8 cellular contexts compared by ENCODE assay signal in the genomic region with DNA sequence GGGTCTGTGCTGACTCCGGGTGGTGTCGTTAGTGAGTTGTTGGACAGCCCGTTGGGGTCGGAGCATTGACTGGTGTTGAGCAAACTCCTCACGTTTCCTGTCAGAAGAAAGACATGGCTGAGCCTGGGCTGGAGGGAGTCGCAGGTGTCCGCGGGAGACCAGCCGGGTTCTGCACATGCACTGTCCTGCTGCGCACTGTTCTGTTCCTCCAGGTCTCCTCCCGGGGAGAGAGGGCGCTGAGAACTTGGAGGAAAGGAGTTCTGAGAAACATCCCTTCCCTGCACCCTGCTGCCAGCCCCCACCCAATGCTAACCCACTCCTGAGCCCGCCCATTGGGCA.
DNase-seq lines count a peak whose midpoint lies in the region; ATAC-seq and TF ChIP-seq lines count a peak whose summit lies in the region.

No MANE protein-coding gene starts in this region.

- peak in 1 of 2 experiments; percentile 37 for DNase-seq in HL-60 (ENCODE audit: low read depth in 1 of 2, low spot score in 1 of 2)
- DNase-seq in cerebellar cortex (ENCODE audit: low spot score) = peak; percentile 13
- no peak for DNase-seq in amniotic stem cell (lab: John Stamatoyannopoulos, UW)
- DNase-seq in NCI-H2029 treated with DMSO at 0.1 percent for 48 hours (lab: John Stamatoyannopoulos, UW) = no peak
- no peak for DNase-seq in SKM-1 (lab: John Stamatoyannopoulos, UW; ENCODE audit: unreplicated experiment)

- peaks cover 8% of the 10 kb centered on the region for H3K4me1 ChIP-seq in mucosa of stomach (ENCODE audit: control insufficient read depth, insufficient read depth, low read length)

- H3K9me3 ChIP-seq in mucosa of stomach (ENCODE audit: control insufficient read depth, low read length) = peaks cover 6% of the 10 kb centered on the region

- TF ChIP-seq CTCF in 22Rv1 (IDR thresholded peaks at IDR 0.05) (no peak), HL-60 (IDR thresholded peaks at IDR 0.05; ENCODE audit: insufficient read depth, low read length) (no peak)

- peaks cover 6% of the 10 kb centered on the region for H3K36me3 ChIP-seq in mucosa of stomach (ENCODE audit: control insufficient read depth, insufficient read depth, low read length)

- H3K27ac ChIP-seq in 22Rv1 (peak overlapping the region; percentile 79; the same call in 1 of the 2 replicates), HL-60 (replicated peaks) (peak overlapping the region; percentile 89)

- peak overlapping the region; percentile 94 for H3K9ac ChIP-seq in mucosa of stomach (ENCODE audit: low read length)

- no peaks in the 10 kb centered on the region for H3K27me3 ChIP-seq in HL-60 (ENCODE audit: insufficient read depth, poor library complexity, severe bottlenecking)
- H3K27me3 ChIP-seq in mucosa of stomach (ENCODE audit: control insufficient read depth, insufficient read depth, low read length) = no peaks in the 10 kb centered on the region

- peak overlapping the region; percentile 79 for H3K4me3 ChIP-seq in HL-60 (replicated peaks; ENCODE audit: insufficient read depth, low read length)
- peak overlapping the region; percentile 83 for H3K4me3 ChIP-seq in mucosa of stomach (ENCODE audit: low read length)

- ATAC-seq in HG03469 (IDR thresholded peaks at IDR 0.05; ENCODE audit: unreplicated experiment) = no peak
